In the genomic region with DNA sequence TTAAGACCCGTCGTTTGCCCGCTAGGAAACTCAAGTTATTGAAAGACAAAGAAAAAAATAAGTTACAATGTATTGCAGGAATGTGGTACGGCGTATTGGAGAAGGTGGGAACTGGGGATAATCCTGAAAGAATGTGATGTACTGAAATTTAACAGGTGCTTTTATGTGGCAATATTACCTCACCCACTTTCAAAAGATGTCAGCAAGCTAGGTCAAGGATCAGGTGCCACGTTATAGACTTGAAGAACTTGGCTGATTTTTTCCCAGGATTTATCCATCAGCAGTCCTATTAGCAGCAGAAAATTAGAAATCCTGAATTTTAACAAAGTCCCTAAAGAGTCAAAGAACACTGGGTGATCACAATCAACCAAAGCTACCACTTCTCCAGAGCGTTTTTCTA, we compare ENCODE assay signal across 2 cellular contexts.
TF ChIP-seq lines count a peak whose summit lies in the region.

No MANE protein-coding gene starts in this region.

TF ChIP-seq in IMR-90, 13 proteins besides CTCF, POLR2A, EP300 and RAD21:
- TF ChIP-seq CEBPB (IDR thresholded peaks at IDR 0.05; ENCODE audit: low read depth, low read length): peak; percentile 25; the same call in 1 of the 2 replicates

TF ChIP-seq in HepG2, 621 proteins besides CTCF, POLR2A, EP300 and RAD21:
- TF ChIP-seq CEBPB (IDR thresholded peaks at IDR 0.05; ENCODE audit: borderline replicate concordance, low read depth, low read length): peak; percentile 46; the same call in 1 of the 2 replicates
- 0 out of 2 replicates have a peak, but pooled peaks have one; percentile 1 for TF ChIP-seq ZSCAN29 (CRISPR knock-in tag; conservative IDR thresholded peaks at IDR 0.05)
